19 cellular contexts compared by ENCODE assay signal in genomic region chr14:81276699-81277069, GRCh38. TPM values are rescaled to one million over a fixed set of nuclear protein-coding genes. Genes with fewer than 3 reads are reported as not detected.
DNase-seq lines count a peak whose midpoint lies in the region; ATAC-seq and TF ChIP-seq lines count a peak whose summit lies in the region.
"Had no signal": no experiment of that assay in that cellular context is flagged by ENCODE, and none has a peak within 500 bp of the region (broad histone marks: within the 10 kb centered on the region; RNA-seq: fewer than 3 reads in every experiment).

No MANE protein-coding gene starts in this region.

- 49 to 57% methylated on average over 5 of the region's 5 CpGs for WGBS in heart right ventricle, 2 donors

- no peak overlapping the region for H3K27ac Mint-ChIP-seq in stimulated activated naive B cell treated with anti-CD40 and anti-IgM and Interleukin-4, amounts not matched to agents 10 μg/mL and 1 μg/mL and 100 μg/mL, for 72 hours
- H3K27ac Mint-ChIP-seq: activated CD8-positive, alpha-beta T cell treated with anti-CD3 and anti-CD28 coated beads, Interleukin-2, amount 10 ng/mL, durations not matched to agents 7 days and 5 days; activated T-helper 1 cell treated with anti-CD3 and anti-CD28 coated beads, Interleukin-12 subunit alpha, Interleukin-12 subunit beta, Interleukin-2, Interleukin-4 antibody, amounts not matched to agents 30 ng/mL and 10 ng/mL and 1 ng/mL, durations not matched to agents 14 hours and 24 hours and 36 hours; CD4-positive, alpha-beta memory T cell had no signal

- no peaks in the 10 kb centered on the region for H3K36me3 ChIP-seq in left ventricle myocardium inferior
- no peaks in the 10 kb centered on the region for H3K36me3 ChIP-seq in heart right ventricle
- H3K36me3 ChIP-seq: lower lobe of right lung had no signal

- H3K9me3 ChIP-seq in left ventricle myocardium inferior (replicated peaks) (no peaks in the 10 kb centered on the region), heart right ventricle (no peaks in the 10 kb centered on the region)
- H3K9me3 ChIP-seq: gastrocnemius medialis, lower lobe of right lung had no signal

- no peak for TF ChIP-seq CTCF in left ventricle myocardium inferior (IDR thresholded peaks at IDR 0.05; ENCODE audit: borderline replicate concordance)
- TF ChIP-seq CTCF in heart right ventricle (IDR thresholded peaks at IDR 0.05) = no peak

- H3K27ac ChIP-seq in left ventricle myocardium inferior (replicated peaks) (peak overlapping the region; percentile 59), heart right ventricle (peak overlapping the region in 5 of 10 donors; percentile 20 to 75 (median 65))
- H3K27ac ChIP-seq: lower lobe of right lung, VCaP had no signal

- ATAC-seq in heart right ventricle (no peak), GM21619 (IDR thresholded peaks at IDR 0.05; ENCODE audit: unreplicated experiment) (peak; percentile 47), HG03432 (IDR thresholded peaks at IDR 0.05; ENCODE audit: unreplicated experiment) (peak; percentile 56)
- peak; percentile 59 to 62 for ATAC-seq in stimulated activated naive B cell treated with anti-CD40 and anti-IgM and Interleukin-4, amounts not matched to agents 10 μg/mL and 1 μg/mL and 100 μg/mL, for 72 hours (replicated peaks)
- ATAC-seq: activated CD8-positive, alpha-beta T cell treated with anti-CD3 and anti-CD28 coated beads, Interleukin-2, amount 10 ng/mL, durations not matched to agents 7 days and 5 days; gastrocnemius medialis; lower lobe of right lung; naive thymus-derived CD8-positive, alpha-beta T cell had no signal

- peaks cover 2% of the 10 kb centered on the region for H3K27me3 ChIP-seq in left ventricle myocardium inferior (ENCODE audit: low read depth)
- H3K27me3 ChIP-seq in heart right ventricle = peaks cover 0 to 7% (median 0%) of the 10 kb centered on the region in 7 donors
- H3K27me3 ChIP-seq: gastrocnemius medialis had no signal

- no peak overlapping the region for H3K4me3 Mint-ChIP-seq in stimulated activated naive B cell treated with anti-CD40 and anti-IgM and Interleukin-4, amounts not matched to agents 10 μg/mL and 1 μg/mL and 100 μg/mL, for 72 hours
- H3K4me3 Mint-ChIP-seq: activated CD8-positive, alpha-beta T cell treated with anti-CD3 and anti-CD28 coated beads, Interleukin-2, amount 10 ng/mL, durations not matched to agents 7 days and 5 days; activated T-helper 1 cell treated with anti-CD3 and anti-CD28 coated beads, Interleukin-12 subunit alpha, Interleukin-12 subunit beta, Interleukin-2, Interleukin-4 antibody, amounts not matched to agents 30 ng/mL and 10 ng/mL and 1 ng/mL, durations not matched to agents 14 hours and 24 hours and 36 hours; CD4-positive, alpha-beta memory T cell; naive thymus-derived CD8-positive, alpha-beta T cell had no signal

- H3K4me1 ChIP-seq in left ventricle myocardium inferior = peaks cover 26% of the 10 kb centered on the region
- peaks cover 0 to 40% (median 7%) of the 10 kb centered on the region in 9 donors for H3K4me1 ChIP-seq in heart right ventricle
- H3K4me1 ChIP-seq: lower lobe of right lung had no signal

- peaks cover 10 to 16% of the 10 kb centered on the region in 2 donors for H3K4me1 Mint-ChIP-seq in stimulated activated naive B cell treated with anti-CD40 and anti-IgM and Interleukin-4, amounts not matched to agents 10 μg/mL and 1 μg/mL and 100 μg/mL, for 72 hours
- H3K4me1 Mint-ChIP-seq: CD4-positive, alpha-beta memory T cell had no signal

- H3K36me3 Mint-ChIP-seq in stimulated activated naive B cell treated with anti-CD40 and anti-IgM and Interleukin-4, amounts not matched to agents 10 μg/mL and 1 μg/mL and 100 μg/mL, for 72 hours = peaks cover 0 to 5% of the 10 kb centered on the region in 2 donors
- H3K36me3 Mint-ChIP-seq: CD4-positive, alpha-beta memory T cell; naive thymus-derived CD8-positive, alpha-beta T cell had no signal

- intact Hi-C loops in left ventricle myocardium inferior (cut with micrococcal nuclease) (no loop called here), heart right ventricle (cut with DNase I) (no loop called here)

- H3K4me3 ChIP-seq in left ventricle myocardium inferior (no peak overlapping the region), heart right ventricle (no peak overlapping the region)
- H3K4me3 ChIP-seq: gastrocnemius medialis, lower lobe of right lung had no signal

- DNase-seq in left ventricle myocardium inferior (no peak), heart right ventricle (no peak), NCI-H82 (lab: John Stamatoyannopoulos, UW) (no peak), DMS79 (lab: John Stamatoyannopoulos, UW) (no peak), AG08395 (ENCODE audit: low spot score) (no peak)
- DNase-seq in stimulated activated naive B cell treated with anti-CD40 and anti-IgM and Interleukin-4, amounts not matched to agents 10 μg/mL and 1 μg/mL and 100 μg/mL, for 72 hours = no peak
- DNase-seq: activated CD8-positive, alpha-beta T cell treated with anti-CD3 and anti-CD28 coated beads, Interleukin-2, amount 10 ng/mL, durations not matched to agents 7 days and 5 days; CD4-positive, alpha-beta memory T cell; EL; gastrocnemius medialis; lower lobe of right lung; naive thymus-derived CD8-positive, alpha-beta T cell; NCI-H187; NCI-H510A; substantia nigra had no signal

- peaks cover 36 to 42% of the 10 kb centered on the region in 2 donors for H3K27me3 Mint-ChIP-seq in stimulated activated naive B cell treated with anti-CD40 and anti-IgM and Interleukin-4, amounts not matched to agents 10 μg/mL and 1 μg/mL and 100 μg/mL, for 72 hours

- no peaks in the 10 kb centered on the region for H3K9me3 Mint-ChIP-seq in stimulated activated naive B cell treated with anti-CD40 and anti-IgM and Interleukin-4, amounts not matched to agents 10 μg/mL and 1 μg/mL and 100 μg/mL, for 72 hours
- H3K9me3 Mint-ChIP-seq: activated T-helper 1 cell treated with anti-CD3 and anti-CD28 coated beads, Interleukin-12 subunit alpha, Interleukin-12 subunit beta, Interleukin-2, Interleukin-4 antibody, amounts not matched to agents 30 ng/mL and 10 ng/mL and 1 ng/mL, durations not matched to agents 14 hours and 24 hours and 36 hours; CD4-positive, alpha-beta memory T cell; naive thymus-derived CD8-positive, alpha-beta T cell had no signal

RNA-seq across cellular contexts. Expression of gene GTF2A1, which starts 55.9 kb away (rescaled TPM):
- 20.8 TPM for total RNA-seq in left ventricle myocardium inferior
- 10 to 100 TPM; 14.8 to 28.3 (median 23.6) TPM for total RNA-seq in heart right ventricle
- 1 to 10 TPM; 4.3 to 4.4 TPM for polyA plus RNA-seq in heart right ventricle

Comparison
In these comparisons a context has a peak if more than half of its experiments do, and no peak if none do; other contexts are left out.
1. ATAC-seq: peak in GM21619 (single experiment), HG03432 (single experiment) and stimulated activated naive B cell treated with anti-CD40 and anti-IgM and Interleukin-4, amounts not matched to agents 10 μg/mL and 1 μg/mL and 100 μg/mL, for 72 hours (2 of 2); none in heart right ventricle (0 of 8).